Comparison of ENCODE assay signal across 8 cellular contexts in the genomic region with DNA sequence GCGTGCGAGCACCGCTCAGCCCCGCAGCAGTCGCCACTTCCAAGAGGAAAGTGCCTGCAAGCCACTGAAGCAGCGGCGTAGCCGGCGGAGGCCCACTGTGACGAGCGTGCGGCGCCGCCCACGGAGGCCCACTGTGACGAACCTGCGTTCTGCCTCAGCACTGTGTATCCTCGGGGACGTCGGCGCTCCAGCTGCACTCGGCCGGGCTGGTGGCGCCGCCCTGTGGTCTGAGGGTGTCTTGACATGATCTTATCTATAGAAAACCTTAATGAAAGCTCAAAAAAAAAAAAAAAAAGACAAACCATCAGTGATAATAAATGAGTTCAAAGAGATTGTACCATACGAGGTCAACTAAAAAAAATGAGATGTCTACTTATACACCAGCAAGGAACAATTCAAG. TPM values are rescaled to one million over a fixed set of nuclear protein-coding genes. Genes with fewer than 3 reads are reported as not detected.
DNase-seq lines count a peak whose midpoint lies in the region; ATAC-seq and TF ChIP-seq lines count a peak whose summit lies in the region.
"Not testable (repeated sequence)": the region's sequence is repeated elsewhere in the genome, so short reads cannot be mapped to it uniquely, and the experiment has no call there.

A gene (minus strand): TSS at position 166 of the 400 bp plus-strand sequence. CDS start 192 bp downstream, outside the sequence.

- H3K9me3 ChIP-seq in fibroblast of lung (ENCODE audit: control insufficient read depth, insufficient read depth, low read depth, low read length); mononuclear cell (ENCODE audit: low read depth, low read length): not testable (repeated sequence)

- H4K20me1 ChIP-seq in fibroblast of lung (ENCODE audit: control insufficient read depth, extremely low read depth, insufficient read depth, low read length), result not testable (repeated sequence)

- H2AFZ ChIP-seq in fibroblast of lung (ENCODE audit: low read length), result not testable (repeated sequence)

- H3K4me1 ChIP-seq in fibroblast of lung (ENCODE audit: control insufficient read depth, extremely low read depth, insufficient read depth, low read length); mononuclear cell (ENCODE audit: insufficient read depth, low read length): not testable (repeated sequence)

- CTCF ChIA-PET in RWPE1 (lab: Yijun Ruan, JAX), result interaction anchor here (0.6 to 0.7 kb wide), 4 partner anchors 174 to 561 kb away, joined by 3 to 6 read pairs (median 4); no protein-coding TSS in a partner anchor

- ATAC-seq in HG03066 (IDR thresholded peaks at IDR 0.05; ENCODE audit: low read depth, unreplicated experiment), result peak; percentile 96

- peak within 1 kb of the TSS; percentile 44 for H3K4me2 ChIP-seq in fibroblast of lung (ENCODE audit: extremely low read depth, insufficient read depth, low read length)

- TF ChIP-seq CTCF in AG09319 (IDR thresholded peaks at IDR 0.05; ENCODE audit: low read depth, low read length), result peak; percentile 49
- peak; percentile 65 for TF ChIP-seq CTCF in RWPE1 (conservative IDR thresholded peaks at IDR 0.05; ENCODE audit: low read depth)
- peak; percentile 43 for TF ChIP-seq CTCF in fibroblast of lung (conservative IDR thresholded peaks at IDR 0.05 in 1 of 2, IDR thresholded peaks at IDR 0.05 in 1 of 2; ENCODE audit: low read depth in 1 of 2, low read length in 2 of 2)

- POLR2A ChIA-PET in RWPE1 (lab: Yijun Ruan, JAX; ENCODE audit: low non-redundant PET), result interaction anchor here (0.7 kb wide), 1 partner anchor 170 kb away, joined by 3 read pairs; no protein-coding TSS in a partner anchor

- H3K4me3 ChIP-seq in fibroblast of lung (replicated peaks in 1 of 4; ENCODE audit: control extremely low read depth in 1 of 4, insufficient read depth in 1 of 4, low read depth in 3 of 4, low read length in 4 of 4) (peak within 1 kb of the TSS in 3 of 4 experiments; percentile 29 to 50 (median 29)), mononuclear cell (ENCODE audit: low read length) (peak within 1 kb of the TSS; percentile 31)

- H3K27ac ChIP-seq in RWPE1; fibroblast of lung (ENCODE audit: insufficient read depth, low read length): not testable (repeated sequence)

- peak; percentile 63 for DNase-seq in AG09319 (ENCODE audit: extremely low read depth, low read depth)
- not testable (repeated sequence) for DNase-seq in RWPE1 (ENCODE audit: low spot score)
- DNase-seq in activated effector memory CD4-positive, alpha-beta T cell treated with anti-CD3 and anti-CD28 coated beads, Interleukin-2, amount 50 U/mL, for 16 hours, result peak; percentile 95
- peak; percentile 72 to 84 for DNase-seq in fibroblast of lung (ENCODE audit: low read depth in 2 of 2)
- peak; percentile 77 to 78 for DNase-seq in stimulated activated CD4-positive, alpha-beta T cell treated with anti-CD3 and anti-CD28 coated beads, Interleukin-4, amount 100 ng/mL, for 48 hours (ENCODE audit: low read depth in 2 of 2)

- not testable (repeated sequence) for H3K79me2 ChIP-seq in fibroblast of lung (ENCODE audit: control insufficient read depth, insufficient read depth, low read length)

- peak; percentile 33 for TF ChIP-seq POLR2A in GM19099 (IDR thresholded peaks at IDR 0.05; ENCODE audit: extremely low read depth, insufficient read length, low read depth)

- peak within 1 kb of the TSS; percentile 16 for H3K9ac ChIP-seq in fibroblast of lung (ENCODE audit: insufficient read depth, low read length)

- H3K36me3 ChIP-seq in fibroblast of lung (ENCODE audit: control insufficient read depth, insufficient read depth, low read length), result not testable (repeated sequence)

- H3K27me3 ChIP-seq in fibroblast of lung (ENCODE audit: control insufficient read depth, insufficient read depth, low read length); mononuclear cell (ENCODE audit: insufficient read depth, low read length): not testable (repeated sequence)

RNA-seq across cellular contexts. Expression of the gene that starts here (rescaled TPM):
- total RNA-seq in fibroblast of lung (9.5 and 13.4 TPM in 2 replicates), mononuclear cell (96.6 TPM)
- polyA plus RNA-seq in fibroblast of lung, result 2.6 and 3.3 TPM in 2 replicates
- 1.2 and 1.6 TPM in 2 replicates for polyA plus RNA-seq in fibroblast of lung (2012)
- not detected in 2 replicates for polyA minus RNA-seq in fibroblast of lung (ENCODE audit: low replicate concordance)
